ENCODE assay signal across 8 cellular contexts in genomic region chrX:97399400-97399799, GRCh38.
DNase-seq lines count a peak whose midpoint lies in the region; ATAC-seq, FAIRE-seq and TF ChIP-seq lines count a peak whose summit lies in the region.

No MANE protein-coding gene starts in this region.

- no peaks in the 10 kb centered on the region for H3K9me3 ChIP-seq in K562 (replicated peaks; ENCODE audit: control insufficient read depth, insufficient read depth, low read depth, low read length)
- H3K9me3 ChIP-seq in WERI-Rb-1 (ENCODE audit: severe bottlenecking): no peaks in the 10 kb centered on the region

- peak; percentile 47 for DNase-seq in AG08396 (ENCODE audit: low spot score)
- peak in 2 of 4 experiments; percentile 2 to 4 for DNase-seq in K562 (ENCODE audit: extremely low read depth in 1 of 4, low spot score in 3 of 4)
- no peak for DNase-seq in WERI-Rb-1
- DNase-seq in GM19238 (ENCODE audit: insufficient read length, low spot score): no peak
- no peak for DNase-seq in activated effector memory CD4-positive, alpha-beta T cell treated with anti-CD3 and anti-CD28 coated beads, Interleukin-2, amount 50 U/mL, for 16 hours
- DNase-seq in NCI-H1048 (lab: John Stamatoyannopoulos, UW): no peak

- TF ChIP-seq EP300 in K562 (IDR thresholded peaks at IDR 0.05; ENCODE audit: low read length): no peak

- in situ Hi-C loops in K562 (cut with MboI): no loop called here

- no peak overlapping the region for H2AFZ ChIP-seq in K562 (ENCODE audit: low read depth, low read length)

- no peaks in the 10 kb centered on the region for H3K4me1 ChIP-seq in K562 (replicated peaks in 1 of 2; ENCODE audit: control insufficient read depth in 2 of 2, insufficient read depth in 2 of 2, low read length in 2 of 2)

- CTCF ChIA-PET in K562 (lab: Yijun Ruan, JAX; ENCODE audit: low intra/inter-chr PET ratio): no interaction called here

- H3K27me3 ChIP-seq in K562 (ENCODE audit: control insufficient read depth in 2 of 2, insufficient read depth in 2 of 2, low read length in 2 of 2) (no peaks in the 10 kb centered on the region), WERI-Rb-1 (ENCODE audit: insufficient read depth, low read depth, severe bottlenecking) (no peaks in the 10 kb centered on the region)

- no peaks in the 10 kb centered on the region for H3K9me1 ChIP-seq in K562 (ENCODE audit: control insufficient read depth, insufficient read depth, low read length)

- H3K36me3 ChIP-seq in K562 (ENCODE audit: control insufficient read depth, insufficient read depth, low read length): no peaks in the 10 kb centered on the region
- no peaks in the 10 kb centered on the region for H3K36me3 ChIP-seq in WERI-Rb-1

- no peak for FAIRE-seq in K562 (lab: Jason Lieb, UNC)

- H3K27ac ChIP-seq in K562 (ENCODE audit: extremely low read depth, low read depth, low read length) (no peak overlapping the region), WERI-Rb-1 (no peak overlapping the region)

- TF ChIP-seq POLR2A in K562 (conservative IDR thresholded peaks at IDR 0.05): no peak

- TF ChIP-seq RAD21 in K562 (CRISPR knock-in tag; conservative IDR thresholded peaks at IDR 0.05 in 1 of 2, IDR thresholded peaks at IDR 0.05 in 1 of 2): no peak

- no peak for TF ChIP-seq CTCF in K562 (IDR thresholded peaks at IDR 0.05 in 2 of 3, conservative IDR thresholded peaks at IDR 0.05 in 1 of 3; ENCODE audit: insufficient read depth in 2 of 3, low read depth in 1 of 3, low read length in 3 of 3)
- no peak for TF ChIP-seq CTCF in WERI-Rb-1 (IDR thresholded peaks at IDR 0.05; ENCODE audit: low read depth, low read length)

- WGBS in K562 (ENCODE audit: insufficient coverage, low coverage, missing lambda C conversion rate): 0% methylated on average over 2 of the region's 2 CpGs

- ATAC-seq in GM18907 (IDR thresholded peaks at IDR 0.05; ENCODE audit: unreplicated experiment) (peak; percentile 37), HG03342 (IDR thresholded peaks at IDR 0.05; ENCODE audit: unreplicated experiment) (peak; percentile 44), K562 (0 out of 3 replicates have a peak, but pooled peaks have one; percentile 36)

- POLR2A ChIA-PET in K562 (lab: Yijun Ruan, JAX): no interaction called here

- no peaks in the 10 kb centered on the region for H3K79me2 ChIP-seq in K562 (ENCODE audit: control insufficient read depth, insufficient read depth, low read length)

- no peaks in the 10 kb centered on the region for H4K20me1 ChIP-seq in K562 (replicated peaks; ENCODE audit: control insufficient read depth, insufficient read depth, low read length)

- no peak overlapping the region for H3K9ac ChIP-seq in K562 (ENCODE audit: insufficient read depth in 1 of 2, low read depth in 2 of 2, low read length in 2 of 2)

- H3K4me2 ChIP-seq in K562 (ENCODE audit: insufficient read depth, low read length): no peak overlapping the region

- intact Hi-C loops in K562 (cut with micrococcal nuclease): no loop called here

- no TSS peak for BruUV-seq in K562 (replicated peaks; lab: Mats Ljungman, UMichigan)

- H3K4me3 ChIP-seq in K562 (no peak overlapping the region), WERI-Rb-1 (ENCODE audit: low read depth, low read length) (no peak overlapping the region)

TF ChIP-seq in K562, 482 proteins besides CTCF, POLR2A, EP300 and RAD21:
- TF ChIP-seq LEF1 (IDR thresholded peaks at IDR 0.05) (no peak), TFE3 (CRISPR knock-in tag; IDR thresholded peaks at IDR 0.05) (no peak), FOXO4 (CRISPR knock-in tag; IDR thresholded peaks at IDR 0.05) (no peak), THAP12 (CRISPR knock-in tag; IDR thresholded peaks at IDR 0.05) (no peak), ATF3 (IDR thresholded peaks at IDR 0.05) (peak; percentile 24; the same call in 1 of the 2 replicates), ATF3 (CRISPR knock-in tag; conservative IDR thresholded peaks at IDR 0.05) (no peak), SIN3B (IDR thresholded peaks at IDR 0.05; ENCODE audit: low read depth) (no peak), ARID3B (CRISPR knock-in tag; IDR thresholded peaks at IDR 0.05; ENCODE audit: borderline replicate concordance) (no peak), ETV1 (tag; conservative IDR thresholded peaks at IDR 0.05; ENCODE audit: low read depth) (0 out of 2 replicates have a peak, but pooled peaks have one; percentile 24), MEIS2 (IDR thresholded peaks at IDR 0.05; ENCODE audit: partially characterized antibody) (peak; percentile 32)
TF ChIP-seq in K562: peak in this region for 3.
